ENCODE assay signal across 1 cellular context in the genomic region with DNA sequence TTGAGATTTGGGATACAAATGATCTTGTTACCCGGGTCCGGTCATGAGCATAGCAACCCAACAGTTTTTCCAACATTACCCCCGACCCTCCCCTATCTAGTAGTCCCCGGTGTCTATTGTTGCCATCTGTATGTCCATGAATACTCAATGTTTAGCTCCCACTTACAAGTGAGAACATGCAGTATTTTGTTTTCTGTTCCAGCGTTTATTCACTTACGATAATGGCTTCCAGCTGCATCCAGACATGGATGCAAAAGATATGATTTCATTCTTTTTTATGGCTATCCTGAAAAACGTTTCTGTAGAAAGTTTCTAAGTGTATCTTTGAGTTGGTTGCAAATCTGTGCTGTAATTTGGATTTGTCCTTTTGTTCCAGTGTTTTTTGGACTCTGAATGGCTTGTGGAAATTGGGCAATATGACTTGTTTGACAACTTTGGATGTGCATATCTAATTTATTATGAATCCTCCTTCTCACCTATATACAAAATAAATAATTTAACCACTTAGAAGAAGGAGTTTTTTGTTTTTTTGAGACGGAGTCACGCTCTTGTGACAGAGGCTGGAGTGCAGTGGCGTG.
TF ChIP-seq lines count a peak whose summit lies in the region.

No MANE protein-coding gene starts in this region.

TF ChIP-seq in HEK293, 187 proteins besides CTCF, POLR2A, EP300 and RAD21 (continued from another document):
- no peak for TF ChIP-seq ZNF266 (tag by site-specific recombination; IDR thresholded peaks at IDR 0.05; ENCODE audit: low read depth)
- TF ChIP-seq ZNF157 (tag by site-specific recombination; IDR thresholded peaks at IDR 0.05), result no peak
- no peak for TF ChIP-seq ZNF843 (tag by site-specific recombination; IDR thresholded peaks at IDR 0.05)
- no peak for TF ChIP-seq ZNF701 (tag by site-specific recombination; IDR thresholded peaks at IDR 0.05)
- TF ChIP-seq TCF7L2 (IDR thresholded peaks at IDR 0.05; ENCODE audit: borderline replicate concordance, low read depth, low read length), result no peak
- no peak for TF ChIP-seq ZNF473 (tag by site-specific recombination; IDR thresholded peaks at IDR 0.05)
- no peak for TF ChIP-seq ZNF585B (tag by site-specific recombination; IDR thresholded peaks at IDR 0.05)
- no peak for TF ChIP-seq KLF8 (tag by site-specific recombination; IDR thresholded peaks at IDR 0.05)
- no peak for TF ChIP-seq ZFP41 (tag by site-specific recombination; IDR thresholded peaks at IDR 0.05; ENCODE audit: borderline replicate concordance)
- TF ChIP-seq, protein P1, sequence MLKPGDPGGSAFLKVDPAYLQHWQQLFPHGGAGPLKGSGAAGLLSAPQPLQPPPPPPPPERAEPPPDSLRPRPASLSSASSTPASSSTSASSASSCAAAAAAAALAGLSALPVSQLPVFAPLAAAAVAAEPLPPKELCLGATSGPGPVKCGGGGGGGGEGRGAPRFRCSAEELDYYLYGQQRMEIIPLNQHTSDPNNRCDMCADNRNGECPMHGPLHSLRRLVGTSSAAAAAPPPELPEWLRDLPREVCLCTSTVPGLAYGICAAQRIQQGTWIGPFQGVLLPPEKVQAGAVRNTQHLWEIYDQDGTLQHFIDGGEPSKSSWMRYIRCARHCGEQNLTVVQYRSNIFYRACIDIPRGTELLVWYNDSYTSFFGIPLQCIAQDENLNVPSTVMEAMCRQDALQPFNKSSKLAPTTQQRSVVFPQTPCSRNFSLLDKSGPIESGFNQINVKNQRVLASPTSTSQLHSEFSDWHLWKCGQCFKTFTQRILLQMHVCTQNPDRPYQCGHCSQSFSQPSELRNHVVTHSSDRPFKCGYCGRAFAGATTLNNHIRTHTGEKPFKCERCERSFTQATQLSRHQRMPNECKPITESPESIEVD (tag by site-specific recombination; IDR thresholded peaks at IDR 0.05), result peak; percentile 93
- no peak for TF ChIP-seq ZBTB48 (tag by site-specific recombination; IDR thresholded peaks at IDR 0.05)
- TF ChIP-seq ZBTB20 (tag by site-specific recombination; IDR thresholded peaks at IDR 0.05), result no peak
- TF ChIP-seq HOXD13 (CRISPR knock-in tag; IDR thresholded peaks at IDR 0.05; ENCODE audit: borderline replicate concordance), result no peak
- TF ChIP-seq, protein P2, sequence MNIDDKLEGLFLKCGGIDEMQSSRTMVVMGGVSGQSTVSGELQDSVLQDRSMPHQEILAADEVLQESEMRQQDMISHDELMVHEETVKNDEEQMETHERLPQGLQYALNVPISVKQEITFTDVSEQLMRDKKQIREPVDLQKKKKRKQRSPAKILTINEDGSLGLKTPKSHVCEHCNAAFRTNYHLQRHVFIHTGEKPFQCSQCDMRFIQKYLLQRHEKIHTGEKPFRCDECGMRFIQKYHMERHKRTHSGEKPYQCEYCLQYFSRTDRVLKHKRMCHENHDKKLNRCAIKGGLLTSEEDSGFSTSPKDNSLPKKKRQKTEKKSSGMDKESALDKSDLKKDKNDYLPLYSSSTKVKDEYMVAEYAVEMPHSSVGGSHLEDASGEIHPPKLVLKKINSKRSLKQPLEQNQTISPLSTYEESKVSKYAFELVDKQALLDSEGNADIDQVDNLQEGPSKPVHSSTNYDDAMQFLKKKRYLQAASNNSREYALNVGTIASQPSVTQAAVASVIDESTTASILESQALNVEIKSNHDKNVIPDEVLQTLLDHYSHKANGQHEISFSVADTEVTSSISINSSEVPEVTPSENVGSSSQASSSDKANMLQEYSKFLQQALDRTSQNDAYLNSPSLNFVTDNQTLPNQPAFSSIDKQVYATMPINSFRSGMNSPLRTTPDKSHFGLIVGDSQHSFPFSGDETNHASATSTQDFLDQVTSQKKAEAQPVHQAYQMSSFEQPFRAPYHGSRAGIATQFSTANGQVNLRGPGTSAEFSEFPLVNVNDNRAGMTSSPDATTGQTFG (tag by site-specific recombination; IDR thresholded peaks at IDR 0.05; ENCODE audit: borderline replicate concordance), result no peak
- no peak for TF ChIP-seq ZNF146 (tag by site-specific recombination; IDR thresholded peaks at IDR 0.05)
- no peak for TF ChIP-seq ZBTB1 (tag by site-specific recombination; IDR thresholded peaks at IDR 0.05)
- TF ChIP-seq ZNF155 (tag by site-specific recombination; IDR thresholded peaks at IDR 0.05), result no peak
- no peak for TF ChIP-seq SP3 (tag by site-specific recombination; IDR thresholded peaks at IDR 0.05)
- TF ChIP-seq, protein P3, sequence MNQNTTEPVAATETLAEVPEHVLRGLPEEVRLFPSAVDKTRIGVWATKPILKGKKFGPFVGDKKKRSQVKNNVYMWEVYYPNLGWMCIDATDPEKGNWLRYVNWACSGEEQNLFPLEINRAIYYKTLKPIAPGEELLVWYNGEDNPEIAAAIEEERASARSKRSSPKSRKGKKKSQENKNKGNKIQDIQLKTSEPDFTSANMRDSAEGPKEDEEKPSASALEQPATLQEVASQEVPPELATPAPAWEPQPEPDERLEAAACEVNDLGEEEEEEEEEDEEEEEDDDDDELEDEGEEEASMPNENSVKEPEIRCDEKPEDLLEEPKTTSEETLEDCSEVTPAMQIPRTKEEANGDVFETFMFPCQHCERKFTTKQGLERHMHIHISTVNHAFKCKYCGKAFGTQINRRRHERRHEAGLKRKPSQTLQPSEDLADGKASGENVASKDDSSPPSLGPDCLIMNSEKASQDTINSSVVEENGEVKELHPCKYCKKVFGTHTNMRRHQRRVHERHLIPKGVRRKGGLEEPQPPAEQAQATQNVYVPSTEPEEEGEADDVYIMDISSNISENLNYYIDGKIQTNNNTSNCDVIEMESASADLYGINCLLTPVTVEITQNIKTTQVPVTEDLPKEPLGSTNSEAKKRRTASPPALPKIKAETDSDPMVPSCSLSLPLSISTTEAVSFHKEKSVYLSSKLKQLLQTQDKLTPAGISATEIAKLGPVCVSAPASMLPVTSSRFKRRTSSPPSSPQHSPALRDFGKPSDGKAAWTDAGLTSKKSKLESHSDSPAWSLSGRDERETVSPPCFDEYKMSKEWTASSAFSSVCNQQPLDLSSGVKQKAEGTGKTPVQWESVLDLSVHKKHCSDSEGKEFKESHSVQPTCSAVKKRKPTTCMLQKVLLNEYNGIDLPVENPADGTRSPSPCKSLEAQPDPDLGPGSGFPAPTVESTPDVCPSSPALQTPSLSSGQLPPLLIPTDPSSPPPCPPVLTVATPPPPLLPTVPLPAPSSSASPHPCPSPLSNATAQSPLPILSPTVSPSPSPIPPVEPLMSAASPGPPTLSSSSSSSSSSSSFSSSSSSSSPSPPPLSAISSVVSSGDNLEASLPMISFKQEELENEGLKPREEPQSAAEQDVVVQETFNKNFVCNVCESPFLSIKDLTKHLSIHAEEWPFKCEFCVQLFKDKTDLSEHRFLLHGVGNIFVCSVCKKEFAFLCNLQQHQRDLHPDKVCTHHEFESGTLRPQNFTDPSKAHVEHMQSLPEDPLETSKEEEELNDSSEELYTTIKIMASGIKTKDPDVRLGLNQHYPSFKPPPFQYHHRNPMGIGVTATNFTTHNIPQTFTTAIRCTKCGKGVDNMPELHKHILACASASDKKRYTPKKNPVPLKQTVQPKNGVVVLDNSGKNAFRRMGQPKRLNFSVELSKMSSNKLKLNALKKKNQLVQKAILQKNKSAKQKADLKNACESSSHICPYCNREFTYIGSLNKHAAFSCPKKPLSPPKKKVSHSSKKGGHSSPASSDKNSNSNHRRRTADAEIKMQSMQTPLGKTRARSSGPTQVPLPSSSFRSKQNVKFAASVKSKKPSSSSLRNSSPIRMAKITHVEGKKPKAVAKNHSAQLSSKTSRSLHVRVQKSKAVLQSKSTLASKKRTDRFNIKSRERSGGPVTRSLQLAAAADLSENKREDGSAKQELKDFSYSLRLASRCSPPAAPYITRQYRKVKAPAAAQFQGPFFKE (tag by site-specific recombination; IDR thresholded peaks at IDR 0.05; ENCODE audit: borderline replicate concordance), result no peak
- TF ChIP-seq, protein P4, sequence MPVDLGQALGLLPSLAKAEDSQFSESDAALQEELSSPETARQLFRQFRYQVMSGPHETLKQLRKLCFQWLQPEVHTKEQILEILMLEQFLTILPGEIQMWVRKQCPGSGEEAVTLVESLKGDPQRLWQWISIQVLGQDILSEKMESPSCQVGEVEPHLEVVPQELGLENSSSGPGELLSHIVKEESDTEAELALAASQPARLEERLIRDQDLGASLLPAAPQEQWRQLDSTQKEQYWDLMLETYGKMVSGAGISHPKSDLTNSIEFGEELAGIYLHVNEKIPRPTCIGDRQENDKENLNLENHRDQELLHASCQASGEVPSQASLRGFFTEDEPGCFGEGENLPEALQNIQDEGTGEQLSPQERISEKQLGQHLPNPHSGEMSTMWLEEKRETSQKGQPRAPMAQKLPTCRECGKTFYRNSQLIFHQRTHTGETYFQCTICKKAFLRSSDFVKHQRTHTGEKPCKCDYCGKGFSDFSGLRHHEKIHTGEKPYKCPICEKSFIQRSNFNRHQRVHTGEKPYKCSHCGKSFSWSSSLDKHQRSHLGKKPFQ (tag by site-specific recombination; IDR thresholded peaks at IDR 0.05), result peak; percentile 37; the same call in 1 of the 2 replicates
- no peak for TF ChIP-seq ZNF621 (tag by site-specific recombination; IDR thresholded peaks at IDR 0.05)
- TF ChIP-seq ZNF391 (tag by site-specific recombination; IDR thresholded peaks at IDR 0.05; ENCODE audit: borderline replicate concordance, low read depth), result no peak
- TF ChIP-seq ZNF747 (tag by site-specific recombination; IDR thresholded peaks at IDR 0.05), result no peak
- no peak for TF ChIP-seq TRIM28 (IDR thresholded peaks at IDR 0.05; ENCODE audit: borderline replicate concordance, low read length)
- TF ChIP-seq ZNF221 (tag by site-specific recombination; IDR thresholded peaks at IDR 0.05; ENCODE audit: borderline replicate concordance), result no peak
- TF ChIP-seq ZNF596 (tag by site-specific recombination; IDR thresholded peaks at IDR 0.05), result no peak
- TF ChIP-seq ZXDB (tag by site-specific recombination; IDR thresholded peaks at IDR 0.05), result 0 out of 2 replicates have a peak, but pooled peaks have one; percentile 1
- peak; percentile 46; the same call in 1 of the 2 replicates for TF ChIP-seq ZEB2 (tag by site-specific recombination; IDR thresholded peaks at IDR 0.05)
